ENCODE assay signal across 1 cellular context in the genomic region with DNA sequence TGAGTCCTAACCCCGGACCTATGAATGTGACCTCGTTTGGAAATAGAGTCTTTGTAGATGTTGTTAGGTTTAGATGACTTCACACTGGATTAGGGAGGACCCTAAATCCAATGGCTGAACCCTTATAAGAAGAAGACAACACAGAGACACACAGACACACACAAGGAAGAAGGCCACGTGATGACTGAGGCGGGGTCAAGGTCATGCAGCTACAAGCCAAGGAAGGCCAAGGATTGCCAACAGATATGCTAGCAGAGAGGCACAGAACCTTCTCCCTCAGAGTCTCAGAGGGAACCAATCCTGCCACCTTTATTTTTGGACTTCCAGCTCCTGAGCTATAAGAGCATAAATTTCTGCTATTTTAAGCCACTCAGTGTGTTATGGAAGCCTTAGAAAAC.
TF ChIP-seq lines count a peak whose summit lies in the region.

No MANE protein-coding gene starts in this region.

TF ChIP-seq in K562, 482 proteins besides CTCF, POLR2A, EP300 and RAD21 (continued from another document):
- TF ChIP-seq TSHZ1 (CRISPR knock-in tag; IDR thresholded peaks at IDR 0.05) (no peak), ZBTB17 (CRISPR knock-in tag; IDR thresholded peaks at IDR 0.05) (no peak), TFAM (CRISPR knock-in tag; conservative IDR thresholded peaks at IDR 0.05) (no peak), SIRT6 (IDR thresholded peaks at IDR 0.05; ENCODE audit: low read depth, low read length) (no peak), SNIP1 (IDR thresholded peaks at IDR 0.05; ENCODE audit: low read depth) (no peak), USF2 (CRISPR knock-in tag; IDR thresholded peaks at IDR 0.05) (peak; percentile 33), ZNF707 (CRISPR knock-in tag; conservative IDR thresholded peaks at IDR 0.05) (no peak)
TF ChIP-seq in K562: peak in this region for 2.
